10 cellular contexts compared by ENCODE assay signal in the genomic region with DNA sequence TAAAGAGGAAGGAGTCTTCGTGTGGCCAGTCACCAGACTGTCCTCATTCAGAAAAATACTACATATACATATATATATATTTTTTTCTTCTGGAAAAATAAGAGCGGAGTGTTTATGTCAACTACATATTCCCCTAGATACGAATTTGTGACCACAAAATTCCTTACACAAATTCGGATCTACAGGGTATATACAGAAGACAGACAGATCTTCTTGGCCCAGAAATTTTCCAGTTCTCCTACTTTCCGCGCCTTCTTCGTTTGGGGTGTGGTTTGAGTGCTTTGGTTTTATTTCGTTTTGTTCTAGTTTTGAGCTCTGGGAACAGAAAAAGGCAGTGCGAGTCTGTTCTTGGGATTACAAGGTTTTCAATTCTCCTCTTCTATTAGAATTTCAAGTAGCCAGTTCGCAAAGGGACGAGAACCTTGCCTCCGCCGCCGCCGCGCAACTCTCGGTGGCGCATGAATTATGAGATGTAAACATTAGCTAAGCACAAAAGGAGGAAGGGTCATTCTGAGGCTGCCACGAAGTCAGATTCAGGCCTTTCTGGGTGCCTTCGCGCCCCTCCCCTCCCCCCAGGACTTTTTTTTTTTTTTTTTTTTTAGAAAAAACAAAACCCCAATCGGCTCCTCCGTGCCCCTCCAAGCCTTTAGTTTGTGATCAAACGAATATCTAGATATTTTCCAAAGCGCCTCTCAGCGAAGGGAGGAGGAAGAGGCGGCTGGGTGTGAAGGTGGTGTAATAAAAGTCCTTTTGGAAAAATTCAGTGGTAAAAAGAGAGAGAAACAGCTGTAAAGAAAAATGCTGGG. TPM values are rescaled to one million over a fixed set of nuclear protein-coding genes. Genes with fewer than 3 reads are reported as not detected.
DNase-seq lines count a peak whose midpoint lies in the region; ATAC-seq, FAIRE-seq and TF ChIP-seq lines count a peak whose summit lies in the region.
"Had no signal": no experiment of that assay in that cellular context is flagged by ENCODE, and none has a peak within 500 bp of the region (broad histone marks: within the 10 kb centered on the region; RNA-seq: fewer than 3 reads in every experiment).

No MANE protein-coding gene starts in this region.

- H3K27ac Mint-ChIP-seq in progenitor cell of endocrine pancreas = peak overlapping the region; percentile 80

- no peaks in the 10 kb centered on the region for H3K9me3 ChIP-seq in OCI-LY3 (ENCODE audit: insufficient read depth, low read length)

- H3K36me3 Mint-ChIP-seq in progenitor cell of endocrine pancreas (ENCODE audit: insufficient read depth) = no peaks in the 10 kb centered on the region

- H3K36me3 ChIP-seq in OCI-LY3 (replicated peaks; ENCODE audit: low read depth, low read length) = peaks cover 10% of the 10 kb centered on the region

- no peak overlapping the region for H2AFZ ChIP-seq in OCI-LY3 (ENCODE audit: low read depth, low read length)

- FAIRE-seq in H54 (lab: Jason Lieb, UNC) = no peak

- peaks cover 57% of the 10 kb centered on the region for H3K4me1 ChIP-seq in OCI-LY3 (ENCODE audit: low read length)

- H3K9me3 Mint-ChIP-seq in progenitor cell of endocrine pancreas (ENCODE audit: low read depth) = no peaks in the 10 kb centered on the region

- peaks cover 80% of the 10 kb centered on the region for H3K27me3 Mint-ChIP-seq in progenitor cell of endocrine pancreas

- H3K4me2 ChIP-seq in OCI-LY3 (ENCODE audit: low read length) = peak overlapping the region; percentile 98

- H3K27ac ChIP-seq in OCI-LY3 (ENCODE audit: low read length) = peak overlapping the region; percentile 92

- no peak for TF ChIP-seq POLR2A in H54 (IDR thresholded peaks at IDR 0.05; ENCODE audit: low read depth, low read length)

- peak overlapping the region; percentile 53 for H3K4me3 Mint-ChIP-seq in progenitor cell of endocrine pancreas (ENCODE audit: low read depth)

- peak overlapping the region; percentile 99 for H3K9ac ChIP-seq in OCI-LY3 (ENCODE audit: low read length)

- ATAC-seq in HG02970 (IDR thresholded peaks at IDR 0.05; ENCODE audit: low FRiP score, unreplicated experiment) (no peak), GM21825 (IDR thresholded peaks at IDR 0.05; ENCODE audit: unreplicated experiment) (no peak)

- H3K4me3 ChIP-seq in GM08714 (ENCODE audit: low read length) = peak overlapping the region; percentile 79; the same call in 1 of the 2 replicates
- H3K4me3 ChIP-seq in OCI-LY3 (ENCODE audit: low read length) = peak overlapping the region; percentile 90
- H3K4me3 ChIP-seq in epithelial cell of proximal tubule (ENCODE audit: low read depth, low read length) = peak overlapping the region; percentile 74

- no peaks in the 10 kb centered on the region for H3K27me3 ChIP-seq in OCI-LY3 (ENCODE audit: low read depth, low read length)

- H3K4me1 Mint-ChIP-seq in progenitor cell of endocrine pancreas (ENCODE audit: low read depth) = peaks cover 8% of the 10 kb centered on the region

- no peak for TF ChIP-seq CTCF in OCI-LY3 (IDR thresholded peaks at IDR 0.05; ENCODE audit: low read depth, low read length)
- TF ChIP-seq CTCF in epithelial cell of proximal tubule (conservative IDR thresholded peaks at IDR 0.05; ENCODE audit: low read depth, low read length) = no peak
- no peak for TF ChIP-seq CTCF in progenitor cell of endocrine pancreas (IDR thresholded peaks at IDR 0.05; ENCODE audit: unreplicated experiment)

- DNase-seq in epithelial cell of proximal tubule (ENCODE audit: low read depth) = no peak
- no peak for DNase-seq in progenitor cell of endocrine pancreas (ENCODE audit: low spot score, unreplicated experiment)
- DNase-seq in H54 (ENCODE audit: insufficient read length, low spot score) = no peak
- no peak for DNase-seq in cerebellar nuclear complex (lab: John Stamatoyannopoulos, UW)
- DNase-seq: NCI-H748 treated with DMSO at 0.1 percent for 48 hours had no signal

- H3K79me2 ChIP-seq in OCI-LY3 (ENCODE audit: low read length) = peaks cover 45% of the 10 kb centered on the region

- no peaks in the 10 kb centered on the region for H4K20me1 ChIP-seq in OCI-LY3 (ENCODE audit: insufficient read depth, low read length)

RNA-seq across cellular contexts. Expression of gene HOXB4, which starts 1.8 kb away (rescaled TPM):
- total RNA-seq in epithelial cell of proximal tubule (4.3 and 5.7 TPM in 2 replicates), progenitor cell of endocrine pancreas (3.4 and 6.0 TPM in 2 replicates)

RNA-seq across cellular contexts. Expression of gene HOXB3, which starts 10.1 kb away (rescaled TPM):
- 22.6 and 49.9 TPM in 2 replicates for total RNA-seq in epithelial cell of proximal tubule
- 19.4 and 32.1 TPM in 2 replicates for total RNA-seq in progenitor cell of endocrine pancreas

RNA-seq across cellular contexts. Expression of gene HOXB5, which starts 13.6 kb away (rescaled TPM):
- 2.8 and 5.5 TPM in 2 replicates for total RNA-seq in epithelial cell of proximal tubule
- total RNA-seq in progenitor cell of endocrine pancreas = 2.1 and 5.6 TPM in 2 replicates
- total RNA-seq: mononuclear cell had no signal

RNA-seq across cellular contexts. Expression of gene HOXB6, which starts 24.8 kb away (rescaled TPM):
- total RNA-seq in epithelial cell of proximal tubule (42.9 and 55.6 TPM in 2 replicates), progenitor cell of endocrine pancreas (0.96 and 3.1 TPM in 2 replicates)
- total RNA-seq: mononuclear cell had no signal

RNA-seq across cellular contexts. Expression of gene HOXB7, which starts 30.9 kb away (rescaled TPM):
- total RNA-seq in epithelial cell of proximal tubule = 24.9 and 26.0 TPM in 2 replicates
- 0.55 and 1.5 TPM in 2 replicates for total RNA-seq in progenitor cell of endocrine pancreas
